20 cellular contexts compared by ENCODE assay signal in the genomic region with DNA sequence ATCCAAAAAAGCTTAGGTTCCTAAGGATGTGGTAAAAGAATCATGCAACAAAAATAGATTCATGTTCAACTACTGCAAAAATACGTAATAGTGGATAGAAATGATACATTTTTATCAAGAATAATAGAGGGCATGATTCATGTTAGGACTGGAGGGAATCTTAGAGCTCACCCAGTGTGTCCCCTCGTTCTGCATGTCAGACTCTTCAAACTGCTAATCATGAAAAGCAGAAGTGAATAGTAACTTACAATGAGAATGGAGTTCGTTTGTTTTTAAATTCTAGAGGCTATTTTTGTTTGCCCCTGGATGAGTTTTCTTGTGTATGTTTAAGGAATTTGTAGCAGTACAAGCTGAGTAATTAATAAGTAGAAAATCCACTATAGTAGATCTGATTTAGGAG.
"Had no signal": no experiment of that assay in that cellular context is flagged by ENCODE, and none has a peak within 500 bp of the region (broad histone marks: within the 10 kb centered on the region; RNA-seq: fewer than 3 reads in every experiment).

No MANE protein-coding gene starts in this region.

- H3K9me3 ChIP-seq: MG63, SK-N-SH had no signal

- H3K27ac ChIP-seq: RWPE1 had no signal

- H3K4me3 ChIP-seq: MG63 had no signal

- FAIRE-seq: HepG2 had no signal

- H3K36me3 ChIP-seq: MG63 had no signal

- ATAC-seq: HepG2, Panc1, PC-3 had no signal

- H3K27me3 ChIP-seq: MG63 had no signal

- DNase-seq: IMR-90, Karpas-422, KG1, MG63, NCI-H1092 treated with DMSO at 0.1 percent for 48 hours, NCI-H1436, NCI-H187, NCI-H2029, NCI-H2081 treated with DMSO at 0.1 percent for 48 hours, NCI-H2227 treated with DMSO at 0.1 percent for 48 hours, NCI-H524, NCI-H526 treated with DMSO at 0.1 percent for 48 hours, NCI-H774, PC-3, SHP77, SK-N-SH, T-helper 1 cell had no signal
